ENCODE assay signal across 13 cellular contexts in genomic region chr12:88247241-88247643, GRCh38.
DNase-seq lines count a peak whose midpoint lies in the region; FAIRE-seq and TF ChIP-seq lines count a peak whose summit lies in the region.
"Had no signal": no experiment of that assay in that cellular context is flagged by ENCODE, and none has a peak within 500 bp of the region (broad histone marks: within the 10 kb centered on the region; RNA-seq: fewer than 3 reads in every experiment).

No MANE protein-coding gene starts in this region.

- H3K9me3 ChIP-seq in MG63: peaks cover 4% of the 10 kb centered on the region
- no peaks in the 10 kb centered on the region for H3K9me3 ChIP-seq in H1 (ENCODE audit: insufficient read depth in 2 of 2, low read depth in 1 of 2, low read length in 1 of 2)
- H3K9me3 ChIP-seq in transverse colon: no peaks in the 10 kb centered on the region

- FAIRE-seq in H1 (lab: Jason Lieb, UNC): no peak

- H3K36me3 ChIP-seq in MG63 (no peaks in the 10 kb centered on the region), H1 (ENCODE audit: control insufficient read depth in 2 of 4, insufficient read depth in 4 of 4, low read length in 3 of 4) (no peaks in the 10 kb centered on the region), transverse colon (no peaks in the 10 kb centered on the region)

- no peak for TF ChIP-seq RAD21 in H1 (IDR thresholded peaks at IDR 0.05 in 1 of 2, conservative IDR thresholded peaks at IDR 0.05 in 1 of 2; ENCODE audit: low read depth in 2 of 2, low read length in 2 of 2)

- 94% methylated on average over 2 of the region's 2 CpGs; no CpG with 5 or more reads in 1 of the 2 experiments for WGBS in H1 (ENCODE audit: extremely low coverage in 1 of 2, insufficient coverage in 1 of 2, insufficient read length in 1 of 2, insufficient replicate concordance in 2 of 2, low coverage in 1 of 2, low lambda C conversion rate in 2 of 2, missing lambda C conversion rate in 1 of 2), 2 experiments
- 72 to 73% methylated on average over 2 of the region's 2 CpGs for WGBS in transverse colon (ENCODE audit: low coverage in 1 of 2), 2 donors

- peak; percentile 97 for DNase-seq in EH (ENCODE audit: low read depth)
- DNase-seq in MG63: peak; percentile 89
- DNase-seq in H1 (ENCODE audit: low read depth in 1 of 2, low spot score in 2 of 2): no peak
- DNase-seq in non-pigmented ciliary epithelial cell (ENCODE audit: low read depth): peak; percentile 50
- no peak for DNase-seq in transverse colon
- no peak for DNase-seq in NCI-H748 (lab: John Stamatoyannopoulos, UW; ENCODE audit: unreplicated experiment)
- DNase-seq in cerebellum (ENCODE audit: low spot score): no peak
- DNase-seq in RPMI8226: no peak
- DNase-seq: immature natural killer cell; NCI-H2029; nephron progenitor cell; stimulated activated CD4-positive, alpha-beta T cell treated with anti-CD3 and anti-CD28 coated beads, Interleukin-15, amount 100 ng/mL, for 24 hours; T-helper 9 cell had no signal

- no peaks in the 10 kb centered on the region for H3K79me2 ChIP-seq in H1 (ENCODE audit: control insufficient read depth in 1 of 2, insufficient read depth in 2 of 2, low read length in 2 of 2)

- H3K4ac ChIP-seq in H1 (replicated peaks; ENCODE audit: insufficient read length, low read depth, low read length): no peak overlapping the region

- no peaks in the 10 kb centered on the region for H3K23me2 ChIP-seq in H1 (ENCODE audit: low read depth, low read length)

- no peak overlapping the region for H3K14ac ChIP-seq in H1 (ENCODE audit: insufficient read length)

- H2AK5ac ChIP-seq in H1 (ENCODE audit: low read depth, low read length): no peak overlapping the region

- TF ChIP-seq EP300 in H1 (IDR thresholded peaks at IDR 0.05; ENCODE audit: borderline replicate concordance in 1 of 2, low read depth in 2 of 2, low read length in 2 of 2) (no peak), transverse colon (IDR thresholded peaks at IDR 0.05; ENCODE audit: low read depth) (no peak)

- H3K4me1 ChIP-seq in H1 (replicated peaks in 1 of 4; ENCODE audit: control insufficient read depth in 3 of 4, insufficient read depth in 4 of 4, low read length in 3 of 4) (peaks cover 0 to 4% (median 3%) of the 10 kb centered on the region in 4 experiments; a peak in 2 of 7 replicates), transverse colon (no peaks in the 10 kb centered on the region)

- POLR2A ChIA-PET in H1 (lab: Charles Lee; ENCODE audit: partially characterized antibody): no interaction called here

- no peak overlapping the region for H2BK12ac ChIP-seq in H1 (ENCODE audit: low read depth, low read length)

- no peak overlapping the region for H3K18ac ChIP-seq in H1 (ENCODE audit: extremely low read depth, low read length)

- H2BK5ac ChIP-seq in H1 (ENCODE audit: low read depth, low read length): no peak overlapping the region

- no peaks in the 10 kb centered on the region for H3K79me1 ChIP-seq in H1 (ENCODE audit: low read depth, low read length)

- intact Hi-C loops in transverse colon (cut with DNase I; ENCODE audit: low total_unique reads): no loop called here

- H3K9ac ChIP-seq in H1 (replicated peaks in 1 of 4; ENCODE audit: extremely low read depth in 1 of 4, low read depth in 3 of 4, low read length in 3 of 4): no peak overlapping the region

- H4K91ac ChIP-seq in H1 (replicated peaks; ENCODE audit: insufficient read length, low read length): no peak overlapping the region

- H2BK15ac ChIP-seq in H1 (ENCODE audit: low read length): no peak overlapping the region

- H3K4me2 ChIP-seq in H1 (ENCODE audit: insufficient read depth in 1 of 2, low read depth in 2 of 2, low read length in 2 of 2): no peak overlapping the region

- no peaks in the 10 kb centered on the region for H4K20me1 ChIP-seq in H1 (replicated peaks in 1 of 2; ENCODE audit: control insufficient read depth in 1 of 2, insufficient read depth in 2 of 2, low read length in 2 of 2)

- TF ChIP-seq CTCF in H1 (IDR thresholded peaks at IDR 0.05; ENCODE audit: control extremely low read depth in 1 of 3, insufficient read depth in 1 of 3, low read depth in 1 of 3, low read length in 3 of 3): no peak
- no peak for TF ChIP-seq CTCF in transverse colon (IDR thresholded peaks at IDR 0.05)

- CTCF ChIA-PET in H1 (lab: Charles Lee; ENCODE audit: partially characterized antibody): no interaction called here

- no peak overlapping the region for H2BK20ac ChIP-seq in H1 (ENCODE audit: low read length)

- no peak overlapping the region for H3K56ac ChIP-seq in H1 (replicated peaks; ENCODE audit: insufficient read length, low read depth, low read length)

- H2AFZ ChIP-seq in H1 (ENCODE audit: low read length): no peak overlapping the region

- no peak overlapping the region for H4K8ac ChIP-seq in H1 (ENCODE audit: extremely low read depth, insufficient read depth, low read length)

- H3K27ac ChIP-seq in H1 (ENCODE audit: low read depth, low read length) (no peak overlapping the region), transverse colon (no peak overlapping the region)

- in situ Hi-C loops in transverse colon (cut with MboI; ENCODE audit: low pct_ligation_motif_present in 1 of 4, low pct_unique_long_range_greater_than_20kb in 1 of 4, low sequenced_read_pairs in 3 of 4): no loop called here

- H2BK120ac ChIP-seq in H1 (replicated peaks; ENCODE audit: low read depth, low read length): no peak overlapping the region

- TF ChIP-seq POLR2A in H1 (IDR thresholded peaks at IDR 0.05; ENCODE audit: control extremely low read depth in 1 of 2, low read depth in 2 of 2, low read length in 2 of 2) (no peak), transverse colon (IDR thresholded peaks at IDR 0.05) (no peak)

- H3K27me3 ChIP-seq in MG63: no peaks in the 10 kb centered on the region
- no peaks in the 10 kb centered on the region for H3K27me3 ChIP-seq in H1 (replicated peaks in 1 of 4; ENCODE audit: control insufficient read depth in 3 of 4, extremely low read depth in 1 of 4, insufficient read depth in 3 of 4, low read length in 3 of 4)
- no peaks in the 10 kb centered on the region for H3K27me3 ChIP-seq in transverse colon

- H4K5ac ChIP-seq in H1 (ENCODE audit: insufficient read length, low read depth, low read length): no peak overlapping the region

- no peak overlapping the region for H3K4me3 ChIP-seq in MG63
- no peak overlapping the region for H3K4me3 ChIP-seq in H1 (ENCODE audit: extremely low read depth in 1 of 4, insufficient read depth in 2 of 4, low read depth in 3 of 4, low read length in 4 of 4)
- H3K4me3 ChIP-seq in transverse colon: no peak overlapping the region

- H3K23ac ChIP-seq in H1 (ENCODE audit: insufficient read length): no peak overlapping the region

TF ChIP-seq in H1, 55 proteins besides CTCF, POLR2A, EP300 and RAD21:
- peak; percentile 76 for TF ChIP-seq MAFK (IDR thresholded peaks at IDR 0.05; ENCODE audit: low read depth, low read length)
- TF ChIP-seq BACH1 (IDR thresholded peaks at IDR 0.05; ENCODE audit: low read length): peak; percentile 47; the same call in 1 of the 2 replicates
- TF ChIP-seq POLR2AphosphoS5 (IDR thresholded peaks at IDR 0.05; ENCODE audit: low read depth, low read length): no peak

Comparison
In these comparisons a context has a peak if more than half of its experiments do, and no peak if none do; other contexts are left out.
1. DNase-seq: peak in EH (single experiment), MG63 (single experiment) and non-pigmented ciliary epithelial cell (single experiment); none in H1 (0 of 2), transverse colon (single experiment), NCI-H748 (single experiment), cerebellum (single experiment) and RPMI8226 (single experiment).